ENCODE assay signal across 8 cellular contexts in the genomic region with DNA sequence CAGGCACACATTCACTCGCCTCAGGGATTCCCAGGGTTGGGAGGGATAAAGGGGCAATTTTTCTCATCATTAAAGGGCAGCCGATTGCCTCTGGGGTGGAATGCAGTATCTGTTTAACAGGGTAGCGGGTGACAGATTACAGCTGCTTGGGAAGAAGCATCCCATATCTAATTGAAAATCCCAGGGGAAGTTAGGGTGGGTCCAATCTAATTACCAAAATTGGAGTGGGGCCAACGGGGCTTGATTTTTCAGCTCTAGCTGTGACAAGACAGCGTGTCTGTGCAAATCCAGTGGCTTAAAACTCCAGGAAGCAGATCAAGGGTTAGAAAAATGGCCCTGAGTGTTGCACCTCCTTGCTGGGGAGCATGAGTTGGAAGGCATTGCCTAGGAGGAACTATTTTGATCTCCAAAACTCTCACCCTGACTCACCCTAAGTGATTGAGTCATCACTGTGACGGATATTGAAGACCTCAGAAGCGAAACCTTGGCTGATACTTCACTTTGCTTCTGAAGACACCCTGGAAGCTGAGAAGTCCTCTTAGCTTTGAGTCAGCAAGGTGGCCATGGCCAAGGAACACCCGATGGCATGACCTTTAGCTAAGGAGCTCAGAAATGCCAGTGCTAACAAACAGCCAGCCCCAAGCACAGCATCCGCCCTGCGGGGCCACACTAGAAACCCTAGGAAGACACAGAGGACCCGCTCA. TPM values are rescaled to one million over a fixed set of nuclear protein-coding genes. Genes with fewer than 3 reads are reported as not detected.
DNase-seq lines count a peak whose midpoint lies in the region; ATAC-seq and TF ChIP-seq lines count a peak whose summit lies in the region.

No MANE protein-coding gene starts in this region.

- H3K27me3 Mint-ChIP-seq in neural progenitor cell (ENCODE audit: insufficient read depth, low read depth), result peaks cover 9% of the 10 kb centered on the region

- H3K9me3 ChIP-seq in A673 (ENCODE audit: low read depth, low read length, poor library complexity, severe bottlenecking) (no peaks in the 10 kb centered on the region), neural progenitor cell (ENCODE audit: low read depth) (no peaks in the 10 kb centered on the region), OCI-LY7 (ENCODE audit: low read length) (no peaks in the 10 kb centered on the region)

- BruUV-seq in A673 (replicated peaks; lab: Mats Ljungman, UMichigan), result no TSS peak
- BruUV-seq in OCI-LY7 (replicated peaks; lab: Mats Ljungman, UMichigan), result no TSS peak

- H3K4me2 ChIP-seq in neural progenitor cell (peak overlapping the region; percentile 73), OCI-LY7 (ENCODE audit: low read length) (no peak overlapping the region)

- in situ Hi-C loops in astrocyte of the spinal cord (cut with HindIII; ENCODE audit: low sequenced_read_pairs), result no loop called here

- H3K4me3 Mint-ChIP-seq in neural progenitor cell, result peak overlapping the region; percentile 67

- H3K27ac Mint-ChIP-seq in neural progenitor cell, result peak overlapping the region; percentile 91

- H3K4me3 ChIP-seq in A673 (ENCODE audit: low read depth, low read length, poor library complexity, severe bottlenecking) (no peak overlapping the region), astrocyte of the spinal cord (ENCODE audit: low read depth, low read length) (no peak overlapping the region), neural progenitor cell (no peak overlapping the region), OCI-LY7 (ENCODE audit: low read depth, low read length, poor library complexity, severe bottlenecking) (no peak overlapping the region)

- H4K20me1 ChIP-seq in neural progenitor cell (ENCODE audit: low read depth) (peaks cover 9% of the 10 kb centered on the region), OCI-LY7 (ENCODE audit: insufficient read depth, low read length) (no peaks in the 10 kb centered on the region)

- no peak for TF ChIP-seq CTCF in A673 (conservative IDR thresholded peaks at IDR 0.05; ENCODE audit: low read depth, low read length)
- no peak for TF ChIP-seq CTCF in astrocyte of the spinal cord (IDR thresholded peaks at IDR 0.05; ENCODE audit: low read depth, low read length)
- TF ChIP-seq CTCF in neural progenitor cell (IDR thresholded peaks at IDR 0.05), result no peak
- no peak for TF ChIP-seq CTCF in OCI-LY7 (conservative IDR thresholded peaks at IDR 0.05; ENCODE audit: low read length)

- peaks cover 27% of the 10 kb centered on the region for H3F3A ChIP-seq in neural progenitor cell (ENCODE audit: low read depth)

- ATAC-seq in GM18867 (IDR thresholded peaks at IDR 0.05; ENCODE audit: unreplicated experiment) (peak; percentile 54), HG03175 (IDR thresholded peaks at IDR 0.05; ENCODE audit: unreplicated experiment) (no peak)

- no peaks in the 10 kb centered on the region for H3K9me3 Mint-ChIP-seq in neural progenitor cell

- peaks cover 7% of the 10 kb centered on the region for H3K36me3 Mint-ChIP-seq in neural progenitor cell

- peaks cover 42% of the 10 kb centered on the region for H3K4me1 Mint-ChIP-seq in neural progenitor cell

- H3K27me3 ChIP-seq in A673 (replicated peaks; ENCODE audit: insufficient read depth, low read depth, low read length, poor library complexity), result no peaks in the 10 kb centered on the region
- H3K27me3 ChIP-seq in neural progenitor cell, result no peaks in the 10 kb centered on the region

- H3K27ac ChIP-seq in A673 (ENCODE audit: low read depth, low read length, poor library complexity, severe bottlenecking) (no peak overlapping the region), neural progenitor cell (peak overlapping the region; percentile 82), OCI-LY7 (ENCODE audit: low read depth, low read length, poor library complexity, severe bottlenecking) (no peak overlapping the region)

- H2AFZ ChIP-seq in neural progenitor cell (replicated peaks), result no peak overlapping the region
- H2AFZ ChIP-seq in OCI-LY7 (ENCODE audit: low read length), result no peak overlapping the region

- H3K36me3 ChIP-seq in A673 (ENCODE audit: insufficient read depth, low read length, poor library complexity, severe bottlenecking), result no peaks in the 10 kb centered on the region
- H3K36me3 ChIP-seq in neural progenitor cell, result no peaks in the 10 kb centered on the region
- H3K36me3 ChIP-seq in OCI-LY7 (ENCODE audit: insufficient read depth, low read length), result no peaks in the 10 kb centered on the region

- intact Hi-C loops in A673 (cut with micrococcal nuclease; ENCODE audit: unreplicated experiment) (no loop called here), OCI-LY7 (cut with micrococcal nuclease; ENCODE audit: unreplicated experiment) (no loop called here)

- no peak overlapping the region for H3K9ac ChIP-seq in neural progenitor cell

- DNase-seq in A673 (ENCODE audit: low spot score) (peak; percentile 88), NCI-H460 (ENCODE audit: extremely low read depth, low read depth) (peak; percentile 68), astrocyte of the spinal cord (ENCODE audit: low read depth, low spot score) (peak; percentile 91), neural progenitor cell (ENCODE audit: low spot score) (no peak), OCI-LY7 (ENCODE audit: low spot score) (no peak), germinal center (ENCODE audit: low spot score) (no peak)

- H3K79me2 ChIP-seq in neural progenitor cell (ENCODE audit: low read depth) (no peaks in the 10 kb centered on the region), OCI-LY7 (ENCODE audit: insufficient read depth, low read depth, low read length) (no peaks in the 10 kb centered on the region)

- POLR2A ChIA-PET in A673 (lab: Charles Lee; ENCODE audit: low non-redundant PET) (interaction anchor here (0.6 kb wide), 1 partner anchor 102 kb away, joined by 4 read pairs; no protein-coding TSS in a partner anchor), OCI-LY7 (lab: Charles Lee) (interaction anchor here (0.6 to 1.3 kb wide), 2 partner anchors 14 to 368 kb away, joined by 3 read pairs; no protein-coding TSS in a partner anchor)

- peaks cover 19% of the 10 kb centered on the region for H3K4me1 ChIP-seq in A673 (ENCODE audit: insufficient read depth, low read length, poor library complexity, severe bottlenecking)
- peaks cover 37% of the 10 kb centered on the region for H3K4me1 ChIP-seq in neural progenitor cell
- H3K4me1 ChIP-seq in OCI-LY7 (ENCODE audit: insufficient read depth, low read length, poor library complexity, severe bottlenecking), result no peaks in the 10 kb centered on the region

- CTCF ChIA-PET in A673 (lab: Charles Lee) (no interaction called here), OCI-LY7 (lab: Charles Lee; ENCODE audit: unreplicated experiment) (no interaction called here)

- no peaks in the 10 kb centered on the region for H3K9me2 ChIP-seq in OCI-LY7 (ENCODE audit: insufficient read depth, low read length)

RNA-seq across cellular contexts. Expression of a gene that starts 46.0 kb away (rescaled TPM):
- total RNA-seq in A673 (2021) (0.20 TPM in 1 of 2 replicates, not detected in the other), neural progenitor cell (ENCODE audit: low replicate concordance) (1.1 and 1.5 TPM in 2 replicates), OCI-LY7 (2022) (0.35 and 0.65 TPM in 2 replicates)
- total RNA-seq in NCI-H460 (2014; rRNA removed; shearing (Covaris generic)), result 3.1 and 3.3 TPM in 2 replicates
- polyA plus RNA-seq in NCI-H460 (2014; cell fraction: nucleus; rRNA removed), result 2.8 and 3.3 TPM in 2 replicates
- total RNA-seq in OCI-LY7 (2014; rRNA removed; shearing (Covaris generic)), result 0.09 TPM in 1 of 2 replicates, not detected in the other

RNA-seq across cellular contexts. Expression of a gene that starts 48.5 kb away (rescaled TPM):
- total RNA-seq in A673 (2021) (7.2 and 8.6 TPM in 2 replicates), neural progenitor cell (ENCODE audit: low replicate concordance) (12.7 and 15.9 TPM in 2 replicates), OCI-LY7 (2022) (9.6 and 10.1 TPM in 2 replicates)
- 16.9 and 18.4 TPM in 2 replicates for total RNA-seq in NCI-H460 (2014; rRNA removed; shearing (Covaris generic))
- polyA plus RNA-seq in NCI-H460 (2014; cell fraction: nucleus; rRNA removed), result 5.5 and 8.0 TPM in 2 replicates
- total RNA-seq in OCI-LY7 (2014; rRNA removed; shearing (Covaris generic)), result 5.1 and 5.3 TPM in 2 replicates

RNA-seq across cellular contexts. Expression of a gene that starts 50.5 kb away (rescaled TPM):
- total RNA-seq in A673 (2021), result 6.5 and 7.3 TPM in 2 replicates
- total RNA-seq in NCI-H460 (2014; rRNA removed; shearing (Covaris generic)), result 18.1 and 23.0 TPM in 2 replicates
- 8.8 and 11.1 TPM in 2 replicates for polyA plus RNA-seq in NCI-H460 (2014; cell fraction: nucleus; rRNA removed)
- total RNA-seq in neural progenitor cell (ENCODE audit: low replicate concordance), result 6.9 and 12.1 TPM in 2 replicates
- total RNA-seq in OCI-LY7 (2014; rRNA removed; shearing (Covaris generic)), result 6.7 and 11.7 TPM in 2 replicates
- 25.3 and 26.8 TPM in 2 replicates for total RNA-seq in OCI-LY7 (2022)

Comparison
In these comparisons a context has a peak if more than half of its experiments do, and no peak if none do; other contexts are left out.
1. DNase-seq: peak in A673 (single experiment), NCI-H460 (single experiment) and astrocyte of the spinal cord (single experiment); none in neural progenitor cell (single experiment), OCI-LY7 (single experiment) and germinal center (single experiment).